ENCODE assay signal across 9 cellular contexts in the genomic region with DNA sequence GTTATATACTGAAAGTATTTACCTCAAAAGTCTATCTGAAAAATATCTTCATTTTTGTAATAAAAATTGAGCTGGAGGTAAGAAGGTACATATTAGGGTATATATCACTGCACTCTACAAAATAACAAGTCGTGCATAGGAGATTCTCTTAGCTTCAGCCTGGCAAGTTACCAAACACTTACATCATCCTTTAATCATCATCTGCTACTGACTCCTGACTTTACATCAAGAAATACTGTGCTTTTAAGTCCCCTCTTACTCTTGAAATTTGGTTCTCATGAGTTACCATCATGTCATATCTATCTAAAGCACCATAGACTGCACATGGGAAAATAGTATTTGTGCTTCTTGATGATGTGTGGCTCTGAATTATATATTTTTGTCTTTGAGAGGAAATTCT. TPM values are rescaled to one million over a fixed set of nuclear protein-coding genes. Genes with fewer than 3 reads are reported as not detected.
DNase-seq lines count a peak whose midpoint lies in the region; ATAC-seq, FAIRE-seq and TF ChIP-seq lines count a peak whose summit lies in the region.
"Had no signal": no experiment of that assay in that cellular context is flagged by ENCODE, and none has a peak within 500 bp of the region (broad histone marks: within the 10 kb centered on the region; RNA-seq: fewer than 3 reads in every experiment).

No MANE protein-coding gene starts in this region.

- intact Hi-C loops in kidney (cut with DNase I): no loop called here

- DNase-seq in D341Med (ENCODE audit: low spot score) (peak; percentile 30), NCI-H226 (peak; percentile 86), dermis microvascular lymphatic vessel endothelial cell (ENCODE audit: low read depth in 2 of 2) (peak; percentile 47 to 91), Peyer's patch (no peak), kidney (no peak), pons (ENCODE audit: low spot score) (no peak)
- DNase-seq: aorta had no signal

- TF ChIP-seq POLR2A in Peyer's patch (IDR thresholded peaks at IDR 0.05): no peak

- H3K27ac ChIP-seq in Peyer's patch: no peak overlapping the region
- H3K27ac ChIP-seq in kidney (ENCODE audit: low read depth in 2 of 2, low read length in 2 of 2): peak overlapping the region in 1 of 2 donors; percentile 59

- H3K27ac Mint-ChIP-seq in nephron: peak overlapping the region; percentile 26 to 78 (median 62)

- no peaks in the 10 kb centered on the region for H3K9me3 ChIP-seq in Peyer's patch
- peaks cover 2 to 6% of the 10 kb centered on the region in 2 donors for H3K9me3 ChIP-seq in kidney (ENCODE audit: control insufficient read depth in 1 of 2, low read length in 2 of 2)

- no peak overlapping the region for H3K4me3 Mint-ChIP-seq in nephron

- H3K9me3 Mint-ChIP-seq in nephron: peaks cover 30% of the 10 kb centered on the region

- no peaks in the 10 kb centered on the region for H3K27me3 ChIP-seq in Peyer's patch

- H3K27me3 Mint-ChIP-seq in nephron (ENCODE audit: low read depth): no peaks in the 10 kb centered on the region

- H3K4me1 ChIP-seq in Peyer's patch (no peaks in the 10 kb centered on the region), kidney (ENCODE audit: control insufficient read depth in 1 of 2, insufficient read depth in 1 of 2, low read depth in 1 of 2, low read length in 2 of 2) (no peaks in the 10 kb centered on the region)

- peaks cover 85% of the 10 kb centered on the region for H3K36me3 Mint-ChIP-seq in nephron (ENCODE audit: low read depth)

- ATAC-seq in HG03135 (IDR thresholded peaks at IDR 0.05; ENCODE audit: unreplicated experiment): no peak

- FAIRE-seq in kidney (lab: Jason Lieb, UNC): no peak

- no peak overlapping the region for H3K9ac ChIP-seq in kidney (ENCODE audit: low read length in 2 of 2)

- H3K4me3 ChIP-seq in Peyer's patch: no peak overlapping the region
- H3K4me3 ChIP-seq in kidney (ENCODE audit: low read length in 2 of 2): no peak overlapping the region

- TF ChIP-seq CTCF in nephron (IDR thresholded peaks at IDR 0.05; ENCODE audit: unreplicated experiment in 3 of 3): no peak
- no peak for TF ChIP-seq CTCF in Peyer's patch (IDR thresholded peaks at IDR 0.05)
- TF ChIP-seq CTCF in kidney (IDR thresholded peaks at IDR 0.05; ENCODE audit: borderline replicate concordance, extremely low read depth, insufficient read depth): no peak

- peaks cover 7% of the 10 kb centered on the region for H3K4me1 Mint-ChIP-seq in nephron

- H3K36me3 ChIP-seq in Peyer's patch (peaks cover 0 to 23% (median 0%) of the 10 kb centered on the region in 3 donors), kidney (ENCODE audit: control insufficient read depth in 1 of 2, insufficient read depth in 2 of 2, low read length in 2 of 2) (peaks cover 2 to 6% of the 10 kb centered on the region in 2 donors)

RNA-seq across cellular contexts. Expression of gene LYSMD4, which starts 50.8 kb away (rescaled TPM):
- total RNA-seq in dermis microvascular lymphatic vessel endothelial cell (4.6 and 5.8 TPM in 2 replicates), Peyer's patch (10 to 100 TPM in 3 of 4 donors, 1 to 10 TPM in 1; 8.3 to 39.9 (median 18.6) TPM), kidney (8.6 TPM)
- 4.9 TPM for polyA plus RNA-seq in kidney (ENCODE audit: insufficient read depth, low read depth, low replicate concordance)

Comparison
In these comparisons a context has a peak if more than half of its experiments do, and no peak if none do; other contexts are left out.
1. DNase-seq: peak in D341Med (single experiment), NCI-H226 (single experiment) and dermis microvascular lymphatic vessel endothelial cell (2 of 2); none in Peyer's patch (0 of 3), kidney (single experiment) and pons (single experiment).